1 cellular context compared by ENCODE assay signal in genomic region chr12:114611145-114612018, GRCh38.
TF ChIP-seq lines count a peak whose summit lies in the region.

No MANE protein-coding gene starts in this region.

TF ChIP-seq in HepG2, 621 proteins besides CTCF, POLR2A, EP300 and RAD21 (continued from another document and continues in another):
- TF ChIP-seq CREM (IDR thresholded peaks at IDR 0.05) = peak; percentile 92
- TF ChIP-seq CREM (CRISPR knock-in tag; IDR thresholded peaks at IDR 0.05) = no peak
- TF ChIP-seq ZBTB20 (CRISPR knock-in tag; IDR thresholded peaks at IDR 0.05; ENCODE audit: borderline replicate concordance, low read depth) = peak; percentile 95
- TF ChIP-seq SALL1 (CRISPR knock-in tag; IDR thresholded peaks at IDR 0.05) = peak; percentile 70
- TF ChIP-seq ATF7-NPFF (CRISPR knock-in tag; IDR thresholded peaks at IDR 0.05; ENCODE audit: low read depth) = no peak
- TF ChIP-seq TEAD3 (CRISPR knock-in tag; optimal IDR thresholded peaks at IDR 0.05; ENCODE audit: borderline replicate concordance) = peak; percentile 85
- TF ChIP-seq ZBED4 (CRISPR knock-in tag; IDR thresholded peaks at IDR 0.05; ENCODE audit: borderline replicate concordance) = 0 out of 2 replicates have a peak, but pooled peaks have one; percentile 37
- 0 out of 2 replicates have a peak, but pooled peaks have one; percentile 39 for TF ChIP-seq ZNF224 (CRISPR knock-in tag; IDR thresholded peaks at IDR 0.05)
- peak; percentile 99 for TF ChIP-seq ZNF362 (CRISPR knock-in tag; IDR thresholded peaks at IDR 0.05; ENCODE audit: borderline replicate concordance)
- peak; percentile 32; the same call in 1 of the 2 replicates for TF ChIP-seq GMEB1 (CRISPR knock-in tag; IDR thresholded peaks at IDR 0.05; ENCODE audit: borderline replicate concordance)
- peak; percentile 68 for TF ChIP-seq ZNF331 (CRISPR knock-in tag; IDR thresholded peaks at IDR 0.05)
- no peak for TF ChIP-seq ZNF326 (CRISPR knock-in tag; IDR thresholded peaks at IDR 0.05; ENCODE audit: borderline replicate concordance)
- peak; percentile 37; the same call in 1 of the 2 replicates for TF ChIP-seq ZSCAN29 (CRISPR knock-in tag; conservative IDR thresholded peaks at IDR 0.05)
- TF ChIP-seq PBX2 (CRISPR knock-in tag; IDR thresholded peaks at IDR 0.05) = peak; percentile 58; the same call in 1 of the 2 replicates
- 0 out of 2 replicates have a peak, but pooled peaks have one; percentile 22 for TF ChIP-seq RBFOX2 (IDR thresholded peaks at IDR 0.05; ENCODE audit: low read depth, low read length)
- TF ChIP-seq TFAP4 (IDR thresholded peaks at IDR 0.05; ENCODE audit: borderline replicate concordance, low read depth) = peak; percentile 17; the same call in 1 of the 2 replicates
- peak; percentile 97 for TF ChIP-seq PAXIP1 (CRISPR knock-in tag; conservative IDR thresholded peaks at IDR 0.05)
- TF ChIP-seq ZBTB2 (CRISPR knock-in tag; IDR thresholded peaks at IDR 0.05; ENCODE audit: low read depth) = no peak
- 0 out of 2 replicates have a peak, but pooled peaks have one; percentile 45 for TF ChIP-seq ZFP36L1 (CRISPR knock-in tag; IDR thresholded peaks at IDR 0.05)
- peak; percentile 92 for TF ChIP-seq FOXA3 (CRISPR knock-in tag; IDR thresholded peaks at IDR 0.05)
- TF ChIP-seq ZNF574 (CRISPR knock-in tag; IDR thresholded peaks at IDR 0.05) = peak; percentile 66
- 0 out of 2 replicates have a peak, but pooled peaks have one; percentile 33 for TF ChIP-seq ZNF770 (CRISPR knock-in tag; IDR thresholded peaks at IDR 0.05)
- peak; percentile 59 for TF ChIP-seq ZNF18 (CRISPR knock-in tag; IDR thresholded peaks at IDR 0.05; ENCODE audit: insufficient replicate concordance)
- peak; percentile 96 for TF ChIP-seq NCOA2 (CRISPR knock-in tag; IDR thresholded peaks at IDR 0.05)
- no peak for TF ChIP-seq ZBTB7A (CRISPR knock-in tag; IDR thresholded peaks at IDR 0.05)
- TF ChIP-seq ZNF512 (CRISPR knock-in tag; IDR thresholded peaks at IDR 0.05) = no peak
- TF ChIP-seq FOXO1 (CRISPR knock-in tag; IDR thresholded peaks at IDR 0.05) = peak; percentile 81
- 0 out of 2 replicates have a peak, but pooled peaks have one; percentile 47 for TF ChIP-seq ZNF205 (CRISPR knock-in tag; IDR thresholded peaks at IDR 0.05)
- peak; percentile 98 for TF ChIP-seq RXRB (CRISPR knock-in tag; IDR thresholded peaks at IDR 0.05; ENCODE audit: borderline replicate concordance)
- peak; percentile 90 for TF ChIP-seq FOXK1 (CRISPR knock-in tag; IDR thresholded peaks at IDR 0.05; ENCODE audit: borderline replicate concordance, low read depth)
- TF ChIP-seq ZNF12 (CRISPR knock-in tag; IDR thresholded peaks at IDR 0.05) = peak; percentile 44; the same call in 1 of the 2 replicates
- TF ChIP-seq DPF2 (CRISPR knock-in tag; IDR thresholded peaks at IDR 0.05; ENCODE audit: borderline replicate concordance, low read depth) = peak; percentile 90
